In genomic region chr2:157784169-157784822, GRCh38 we compare ENCODE assay signal across 1 cellular context.
A peak's percentile ranks its signal among the peaks of the same experiment; 100 is the strongest.
TF ChIP-seq lines count a peak whose summit lies in the region.

No MANE protein-coding gene starts in this region.

TF ChIP-seq in K562, 482 proteins besides CTCF, POLR2A, EP300 and RAD21 (continued from another document and continues in another):
- TF ChIP-seq TEAD4 (IDR thresholded peaks at IDR 0.05; ENCODE audit: low read length) (no peak), TEAD4 (CRISPR knock-in tag; IDR thresholded peaks at IDR 0.05; ENCODE audit: borderline replicate concordance) (no peak), TRIM25 (IDR thresholded peaks at IDR 0.05; ENCODE audit: borderline replicate concordance) (no peak), ZSCAN29 (IDR thresholded peaks at IDR 0.05) (no peak), NCOA1 (IDR thresholded peaks at IDR 0.05; ENCODE audit: low read depth) (no peak), ZNF583 (CRISPR knock-in tag; IDR thresholded peaks at IDR 0.05) (0 out of 2 replicates have a peak, but pooled peaks have one; percentile 37), SRSF3 (IDR thresholded peaks at IDR 0.05; ENCODE audit: insufficient read depth, low read length) (no peak), HNRNPH1 (optimal IDR thresholded peaks at IDR 0.05; ENCODE audit: low read depth, low read length) (no peak), HCFC1 (IDR thresholded peaks at IDR 0.05; ENCODE audit: low read depth, low read length) (no peak), PYGO2 (tag; IDR thresholded peaks at IDR 0.05) (no peak), JUND (IDR thresholded peaks at IDR 0.05; ENCODE audit: borderline replicate concordance, low read depth, low read length) (no peak), JUND (tag; IDR thresholded peaks at IDR 0.05; ENCODE audit: borderline replicate concordance, low read depth, low read length) (0 out of 3 replicates have a peak, but pooled peaks have one; percentile 33), BCLAF1 (IDR thresholded peaks at IDR 0.05; ENCODE audit: borderline replicate concordance in 1 of 2, control insufficient read depth in 1 of 2, low read depth in 2 of 2, low read length in 1 of 2) (no peak), JUNB (CRISPR knock-in tag; conservative IDR thresholded peaks at IDR 0.05) (no peak), RBM34 (IDR thresholded peaks at IDR 0.05; ENCODE audit: borderline replicate concordance, insufficient read depth, low read length) (no peak), ID3 (CRISPR knock-in tag; IDR thresholded peaks at IDR 0.05) (no peak), ID3 (tag; IDR thresholded peaks at IDR 0.05) (no peak), CREB3L1 (IDR thresholded peaks at IDR 0.05; ENCODE audit: borderline replicate concordance, low read depth) (no peak), TAF9B (IDR thresholded peaks at IDR 0.05; ENCODE audit: partially characterized antibody) (no peak), CBX8 (IDR thresholded peaks at IDR 0.05; ENCODE audit: borderline replicate concordance, extremely low read depth, low read depth, low read length, poor library complexity, severe bottlenecking) (no peak), HMGXB4 (CRISPR knock-in tag; IDR thresholded peaks at IDR 0.05) (no peak), KDM1A (IDR thresholded peaks at IDR 0.05) (0 out of 4 replicates have a peak, but pooled peaks of 1 of the 2 experiments have one; percentile 41), ARID1B (IDR thresholded peaks at IDR 0.05) (peak; percentile 66), XRCC3 (IDR thresholded peaks at IDR 0.05) (no peak), SRF (CRISPR knock-in tag; IDR thresholded peaks at IDR 0.05) (no peak), ZNF507 (tag; conservative IDR thresholded peaks at IDR 0.05) (peak; percentile 42; the same call in 1 of the 2 replicates), FOXM1 (IDR thresholded peaks at IDR 0.05; ENCODE audit: low read depth) (no peak), FOXM1 (CRISPR knock-in tag; IDR thresholded peaks at IDR 0.05; ENCODE audit: low read depth) (no peak), STAT5B (CRISPR knock-in tag; IDR thresholded peaks at IDR 0.05) (no peak), KDM4B (IDR thresholded peaks at IDR 0.05; ENCODE audit: borderline replicate concordance in 2 of 2, low read depth in 1 of 2) (no peak), ZFP36 (IDR thresholded peaks at IDR 0.05; ENCODE audit: low read depth, low read length, partially characterized antibody) (no peak), LARP7 (IDR thresholded peaks at IDR 0.05) (no peak), NR2C2 (CRISPR knock-in tag; IDR thresholded peaks at IDR 0.05) (no peak), NR2C2 (tag; IDR thresholded peaks at IDR 0.05) (no peak; the same call in 1 of the 2 replicates), ZBTB12 (CRISPR knock-in tag; IDR thresholded peaks at IDR 0.05) (no peak), ZC3H11A (IDR thresholded peaks at IDR 0.05; ENCODE audit: low read depth, low read length) (no peak), ZBTB49 (CRISPR knock-in tag; IDR thresholded peaks at IDR 0.05; ENCODE audit: borderline replicate concordance) (no peak), TEAD1 (CRISPR knock-in tag; IDR thresholded peaks at IDR 0.05) (no peak), COPS2 (conservative IDR thresholded peaks at IDR 0.05) (no peak), WHSC1 (IDR thresholded peaks at IDR 0.05; ENCODE audit: low read length) (no peak), CTBP1 (IDR thresholded peaks at IDR 0.05; ENCODE audit: borderline replicate concordance) (peak; percentile 47; the same call in 1 of the 2 replicates), PRDM10 (IDR thresholded peaks at IDR 0.05; ENCODE audit: partially characterized antibody) (no peak), RBM14 (IDR thresholded peaks at IDR 0.05; ENCODE audit: borderline replicate concordance, insufficient read depth, low read depth, low read length) (no peak), IRF2 (CRISPR knock-in tag; IDR thresholded peaks at IDR 0.05) (no peak), BMI1 (IDR thresholded peaks at IDR 0.05; ENCODE audit: low read length) (no peak), SMARCA5 (IDR thresholded peaks at IDR 0.05) (no peak), POLR2AphosphoS5 (IDR thresholded peaks at IDR 0.05; ENCODE audit: control insufficient read depth, insufficient read depth, low read depth, low read length) (no peak), CSDE1 (IDR thresholded peaks at IDR 0.05) (no peak), ZBTB9 (CRISPR knock-in tag; IDR thresholded peaks at IDR 0.05) (0 out of 2 replicates have a peak, but pooled peaks have one; percentile 59), HDAC3 (IDR thresholded peaks at IDR 0.05; ENCODE audit: borderline replicate concordance, partially characterized antibody) (peak; percentile 46), CHCHD3 (CRISPR knock-in tag; IDR thresholded peaks at IDR 0.05) (no peak), PTRF (tag; IDR thresholded peaks at IDR 0.05) (no peak), CREBBP (IDR thresholded peaks at IDR 0.05; ENCODE audit: low read depth, low read length) (no peak)
